Comparison of ENCODE assay signal across 18 cellular contexts in the genomic region with DNA sequence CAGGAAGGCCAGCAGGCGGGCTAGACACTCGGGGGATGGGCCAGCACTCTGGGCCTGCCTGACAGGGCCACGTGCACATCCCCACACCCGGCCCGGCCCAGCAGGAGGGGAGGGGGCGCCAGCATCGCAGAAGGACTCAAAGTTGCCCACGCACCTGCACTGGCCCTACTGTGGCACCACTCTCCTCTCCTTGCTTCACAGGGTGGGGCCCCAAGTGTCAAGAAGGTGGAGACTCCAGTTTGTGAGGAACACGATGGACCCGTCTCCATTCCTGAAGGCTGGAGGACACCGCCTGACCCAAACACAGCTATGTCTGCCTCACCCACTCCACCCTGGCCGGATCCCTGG. TPM values are rescaled to one million over a fixed set of nuclear protein-coding genes. Genes with fewer than 3 reads are reported as not detected.
A peak's percentile ranks its signal among the peaks of the same experiment; 100 is the strongest.
DNase-seq lines count a peak whose midpoint lies in the region; ATAC-seq and TF ChIP-seq lines count a peak whose summit lies in the region.
"Had no signal": no experiment of that assay in that cellular context is flagged by ENCODE, and none has a peak within 500 bp of the region (broad histone marks: within the 10 kb centered on the region; RNA-seq: fewer than 3 reads in every experiment).

No MANE protein-coding gene starts in this region.

- WGBS in H9 (ENCODE audit: extremely low coverage, insufficient read length, low lambda C conversion rate), result no CpG with 5 or more reads among the region's 12 CpGs

- H2AK5ac ChIP-seq in H9 (ENCODE audit: insufficient read length, low read length), result no peak overlapping the region

- no peak overlapping the region for H3K4ac ChIP-seq in H9 (ENCODE audit: low read depth, low read length)

- H2BK120ac ChIP-seq in H9 (ENCODE audit: low read depth, low read length, poor library complexity, severe bottlenecking), result no peak overlapping the region

- H2BK12ac ChIP-seq in H9 (ENCODE audit: insufficient read length, low read depth, low read length), result no peak overlapping the region

- H3K27ac ChIP-seq in BLaER1 treated with 17β-estradiol and CSF1 and Interleukin-3, amounts not matched to agents 10 nM and 100 nM, result no peak overlapping the region
- H3K27ac ChIP-seq in H9 (ENCODE audit: insufficient read length, low read depth, low read length), result no peak overlapping the region
- no peak overlapping the region for H3K27ac ChIP-seq in naive thymus-derived CD4-positive, alpha-beta T cell (ENCODE audit: low read depth, low read length)
- H3K27ac ChIP-seq: Peyer's patch had no signal

- H2AFZ ChIP-seq in H9 (ENCODE audit: low read length), result no peak overlapping the region

- H3K36me3 ChIP-seq in BLaER1 treated with 17β-estradiol and CSF1 and Interleukin-3, amounts not matched to agents 10 nM and 100 nM, result peaks cover 0 to 20% (median 11%) of the 10 kb centered on the region in 11 experiments; a peak in 15 of 22 replicates
- H3K36me3 ChIP-seq in naive thymus-derived CD4-positive, alpha-beta T cell (ENCODE audit: control insufficient read depth in 2 of 3, insufficient read depth in 3 of 3, low read length in 3 of 3), result peaks cover 0 to 4% (median 0%) of the 10 kb centered on the region in 3 experiments
- H3K36me3 ChIP-seq: BE2C, Peyer's patch had no signal

- peaks cover 5% of the 10 kb centered on the region for H3K23me2 ChIP-seq in H9 (ENCODE audit: insufficient read length, low read depth, low read length, poor library complexity, severe bottlenecking)

- H4K91ac ChIP-seq in H9 (ENCODE audit: insufficient read length, low read depth, low read length), result no peak overlapping the region

- H3K14ac ChIP-seq in H9 (ENCODE audit: insufficient read depth, low read length), result no peak overlapping the region; the same call in 1 of the 2 replicates

- H3K9ac ChIP-seq in BLaER1 treated with 17β-estradiol and CSF1 and Interleukin-3, amounts not matched to agents 10 nM and 100 nM, result no peak overlapping the region
- H3K9ac ChIP-seq in H9 (ENCODE audit: extremely low read depth, insufficient read length, low read length), result no peak overlapping the region

- intact Hi-C loops in naive thymus-derived CD4-positive, alpha-beta T cell (cut with micrococcal nuclease), result no loop called here

- no peaks in the 10 kb centered on the region for H3K79me2 ChIP-seq in H9 (ENCODE audit: insufficient read depth, low read length)

- H2BK5ac ChIP-seq in H9 (ENCODE audit: insufficient read length, low read length), result no peak overlapping the region

- H3K4me2 ChIP-seq in BLaER1 treated with 17β-estradiol and CSF1 and Interleukin-3, amounts not matched to agents 10 nM and 100 nM, result peak overlapping the region in 9 of 11 experiments; percentile 80 to 98 (median 92); a peak in 16 of 22 replicates
- no peak overlapping the region for H3K4me2 ChIP-seq in H9 (ENCODE audit: insufficient read depth, insufficient read length, low read length)

- peaks cover 3 to 54% (median 43%) of the 10 kb centered on the region in 11 experiments for H4K20me1 ChIP-seq in BLaER1 treated with 17β-estradiol and CSF1 and Interleukin-3, amounts not matched to agents 10 nM and 100 nM
- no peaks in the 10 kb centered on the region for H4K20me1 ChIP-seq in H9 (ENCODE audit: control insufficient read depth, insufficient read depth, insufficient read length)

- H3K27me3 Mint-ChIP-seq in H9 (ENCODE audit: low read depth) (no peaks in the 10 kb centered on the region), neural crest cell (ENCODE audit: low read depth) (peaks cover 2% of the 10 kb centered on the region)
- H3K27me3 Mint-ChIP-seq in naive thymus-derived CD4-positive, alpha-beta T cell, result peaks cover 0 to 4% (median 0%) of the 10 kb centered on the region in 5 donors

- no peak overlapping the region for H3K56ac ChIP-seq in H9 (ENCODE audit: insufficient read length, low read depth, low read length)

- POLR2A ChIA-PET in naive thymus-derived CD4-positive, alpha-beta T cell (lab: Charles Lee), result interaction anchor here (3.4 kb wide), 1 partner anchor 11 kb away, joined by 12 read pairs; no protein-coding TSS in a partner anchor

- H3K4me1 Mint-ChIP-seq in H9 (peaks cover 0 to 8% of the 10 kb centered on the region in 2 experiments; a peak in 3 of 4 replicates), neural crest cell (peaks cover 15% of the 10 kb centered on the region)
- peaks cover 7 to 33% (median 21%) of the 10 kb centered on the region in 7 donors for H3K4me1 Mint-ChIP-seq in naive thymus-derived CD4-positive, alpha-beta T cell

- H4K8ac ChIP-seq in H9 (replicated peaks; ENCODE audit: insufficient read length, low read depth, low read length), result no peak overlapping the region

- no peak overlapping the region for H2BK20ac ChIP-seq in H9 (ENCODE audit: low read depth, low read length, poor library complexity, severe bottlenecking)

- H3K4me1 ChIP-seq in BLaER1 treated with 17β-estradiol and CSF1 and Interleukin-3, amounts not matched to agents 10 nM and 100 nM, result peaks cover 28 to 61% (median 49%) of the 10 kb centered on the region in 10 experiments
- H3K4me1 ChIP-seq in H9 (ENCODE audit: insufficient read depth, low read length), result no peaks in the 10 kb centered on the region
- H3K4me1 ChIP-seq in naive thymus-derived CD4-positive, alpha-beta T cell (ENCODE audit: control insufficient read depth in 2 of 2, insufficient read depth in 2 of 2, low read length in 2 of 2), result peaks cover 5 to 11% of the 10 kb centered on the region in 2 donors
- H3K4me1 ChIP-seq: BE2C had no signal

- peak; percentile 28 for DNase-seq in H9
- DNase-seq in iPS-NIHi11 (ENCODE audit: low spot score), result peak; percentile 57
- no peak for DNase-seq in neural crest cell (ENCODE audit: low read depth, low spot score)
- DNase-seq in naive thymus-derived CD4-positive, alpha-beta T cell, result no peak
- DNase-seq in central memory CD4-positive, alpha-beta T cell, result no peak
- DNase-seq in DMS 273 treated with DMSO at 0.1 percent for 48 hours (lab: John Stamatoyannopoulos, UW), result no peak
- DNase-seq: BE2C, COR-L47, HCEC 1CT, KBM-7, NCI-H1092 treated with DMSO at 0.1 percent for 48 hours, NCI-H1694 treated with DMSO at 0.1 percent for 48 hours, NCI-H2171, NCI-H774, Peyer's patch, SHP77 treated with DMSO at 0.1 percent for 48 hours had no signal

- H3K4me3 Mint-ChIP-seq in H9, result no peak overlapping the region
- H3K4me3 Mint-ChIP-seq in neural crest cell, result peak overlapping the region; percentile 74
- H3K4me3 Mint-ChIP-seq in naive thymus-derived CD4-positive, alpha-beta T cell, result peak overlapping the region in 4 of 10 donors; percentile 31 to 74 (median 43)

- H2BK15ac ChIP-seq in H9 (ENCODE audit: low read depth, low read length), result no peak overlapping the region

- H3K9me3 ChIP-seq in BLaER1 treated with 17β-estradiol and CSF1 and Interleukin-3, amounts not matched to agents 10 nM and 100 nM (replicated peaks in 1 of 11), result no peaks in the 10 kb centered on the region
- H3K9me3 ChIP-seq in H9 (ENCODE audit: control insufficient read depth, low read depth, low read length), result no peaks in the 10 kb centered on the region
- H3K9me3 ChIP-seq in naive thymus-derived CD4-positive, alpha-beta T cell (ENCODE audit: control insufficient read depth in 2 of 3, low read length in 3 of 3), result no peaks in the 10 kb centered on the region
- H3K9me3 ChIP-seq: BE2C, Peyer's patch had no signal

- H3K23ac ChIP-seq in H9 (ENCODE audit: insufficient read length, low read depth, low read length), result no peak overlapping the region

- no peaks in the 10 kb centered on the region for H3K79me1 ChIP-seq in H9 (ENCODE audit: insufficient read depth, low read depth, low read length, poor library complexity, severe bottlenecking)

- H3K27me3 ChIP-seq in BLaER1 treated with 17β-estradiol and CSF1 and Interleukin-3, amounts not matched to agents 10 nM and 100 nM, result peaks cover 31 to 39% (median 35%) of the 10 kb centered on the region in 11 experiments
- no peaks in the 10 kb centered on the region for H3K27me3 ChIP-seq in H9 (ENCODE audit: insufficient read depth, low read length)
- no peaks in the 10 kb centered on the region for H3K27me3 ChIP-seq in naive thymus-derived CD4-positive, alpha-beta T cell (ENCODE audit: control insufficient read depth in 2 of 2, insufficient read depth in 2 of 2, low read length in 2 of 2)
- H3K27me3 ChIP-seq: BE2C, Peyer's patch had no signal

- no peaks in the 10 kb centered on the region for H3K9me3 Mint-ChIP-seq in H9
- H3K9me3 Mint-ChIP-seq in neural crest cell, result no peaks in the 10 kb centered on the region
- no peaks in the 10 kb centered on the region for H3K9me3 Mint-ChIP-seq in naive thymus-derived CD4-positive, alpha-beta T cell

- no peak for ATAC-seq in naive thymus-derived CD4-positive, alpha-beta T cell
- no peak for ATAC-seq in HG02571 (IDR thresholded peaks at IDR 0.05; ENCODE audit: unreplicated experiment)

- H3K27ac Mint-ChIP-seq in H9 (peak overlapping the region in 2 of 3 experiments; percentile 61 to 72; a peak in 3 of 7 replicates), neural crest cell (ENCODE audit: unreplicated experiment) (no peak overlapping the region)
- H3K27ac Mint-ChIP-seq in naive thymus-derived CD4-positive, alpha-beta T cell, result no peak overlapping the region

- no peak overlapping the region for H3K18ac ChIP-seq in H9 (ENCODE audit: insufficient read length, low read depth, low read length)

- no peak overlapping the region for H3K4me3 ChIP-seq in BLaER1 treated with 17β-estradiol and CSF1 and Interleukin-3, amounts not matched to agents 10 nM and 100 nM
- no peak overlapping the region for H3K4me3 ChIP-seq in naive thymus-derived CD4-positive, alpha-beta T cell (ENCODE audit: low read length)
- H3K4me3 ChIP-seq: Peyer's patch had no signal

- no peaks in the 10 kb centered on the region; a peak in 1 of 7 replicates for H3K36me3 Mint-ChIP-seq in H9 (ENCODE audit: insufficient read depth in 1 of 3, low read depth in 3 of 3)
- no peaks in the 10 kb centered on the region for H3K36me3 Mint-ChIP-seq in neural crest cell (ENCODE audit: low read depth)
- H3K36me3 Mint-ChIP-seq in naive thymus-derived CD4-positive, alpha-beta T cell, result no peaks in the 10 kb centered on the region

- H4K5ac ChIP-seq in H9 (ENCODE audit: insufficient read length, low read depth, low read length), result no peak overlapping the region

- TF ChIP-seq CTCF in H9 (conservative IDR thresholded peaks at IDR 0.05) (no peak), neural crest cell (conservative IDR thresholded peaks at IDR 0.05) (no peak)

- CTCF ChIA-PET in naive thymus-derived CD4-positive, alpha-beta T cell (lab: Charles Lee), result no interaction called here

- H3T11ph ChIP-seq in H9 (ENCODE audit: low read length), result no peak overlapping the region

RNA-seq across cellular contexts. Expression of gene A1BG, which starts 4.5 kb away (rescaled TPM):
- 17.4 and 22.2 TPM in 2 replicates for total RNA-seq in H9 (2021)
- 17.6 and 17.8 TPM in 2 replicates for total RNA-seq in neural crest cell
- 10 to 100 TPM in 3 of 5 experiments, 1 to 10 TPM in 2; 7.0 to 21.5 (median 12.4) TPM for total RNA-seq in naive thymus-derived CD4-positive, alpha-beta T cell
- 10 to 100 TPM; 38.0 to 60.1 TPM for polyA plus RNA-seq in naive thymus-derived CD4-positive, alpha-beta T cell

RNA-seq across cellular contexts. Expression of gene ZNF497, which starts 4.8 kb away (rescaled TPM):
- total RNA-seq in H9 (2021) (2.4 TPM in 2 replicates), neural crest cell (8.4 and 9.1 TPM in 2 replicates)
- 1 to 10 TPM; 1.0 to 2.7 (median 1.8) TPM for total RNA-seq in naive thymus-derived CD4-positive, alpha-beta T cell
- polyA plus RNA-seq in naive thymus-derived CD4-positive, alpha-beta T cell, result 1 to 10 TPM; 1.9 to 2.9 TPM

RNA-seq across cellular contexts. Expression of gene ZNF837, which starts 23.1 kb away (rescaled TPM):
- total RNA-seq in H9 (2021) (3.4 and 3.8 TPM in 2 replicates), neural crest cell (4.5 and 5.0 TPM in 2 replicates)
- 1 to 10 TPM; 1.4 to 4.3 (median 2.4) TPM for total RNA-seq in naive thymus-derived CD4-positive, alpha-beta T cell
- 10 to 100 TPM in 1 of 2 donors, 1 to 10 TPM in 1; 6.9 to 15.6 TPM for polyA plus RNA-seq in naive thymus-derived CD4-positive, alpha-beta T cell

RNA-seq across cellular contexts. Expression of gene RPS5, which starts 29.3 kb away (rescaled TPM):
- 1,400 and 1,442 TPM in 2 replicates for total RNA-seq in H9 (2021)
- 1,209 and 1,215 TPM in 2 replicates for total RNA-seq in neural crest cell
- total RNA-seq in naive thymus-derived CD4-positive, alpha-beta T cell, result 1,000 to 10,000 TPM in 4 of 5 experiments, 100 to 1,000 TPM in 1; 911 to 1,684 (median 1,502) TPM
- 1,000 to 10,000 TPM; 1,774 to 1,925 TPM for polyA plus RNA-seq in naive thymus-derived CD4-positive, alpha-beta T cell

RNA-seq across cellular contexts. Expression of gene ZSCAN22, which starts 31.0 kb away (rescaled TPM):
- total RNA-seq in H9 (2021), result 4.7 and 4.8 TPM in 2 replicates
- total RNA-seq in neural crest cell, result 6.2 and 6.3 TPM in 2 replicates
- total RNA-seq in naive thymus-derived CD4-positive, alpha-beta T cell, result 1 to 10 TPM; 1.1 to 6.0 (median 4.5) TPM
- 1 to 10 TPM; 1.3 to 3.6 TPM for polyA plus RNA-seq in naive thymus-derived CD4-positive, alpha-beta T cell

Comparison
In these comparisons a context has a peak if more than half of its experiments do, and no peak if none do; other contexts are left out.
1. DNase-seq: peak in H9 (single experiment) and iPS-NIHi11 (single experiment); none in neural crest cell (single experiment), naive thymus-derived CD4-positive, alpha-beta T cell (0 of 9), central memory CD4-positive, alpha-beta T cell (single experiment) and DMS 273 treated with DMSO at 0.1 percent for 48 hours (single experiment).
2. H3K27ac Mint-ChIP-seq: peak in H9 (2 of 3); none in neural crest cell (single experiment) and naive thymus-derived CD4-positive, alpha-beta T cell (0 of 9).